9 cellular contexts compared by ENCODE assay signal in the genomic region with DNA sequence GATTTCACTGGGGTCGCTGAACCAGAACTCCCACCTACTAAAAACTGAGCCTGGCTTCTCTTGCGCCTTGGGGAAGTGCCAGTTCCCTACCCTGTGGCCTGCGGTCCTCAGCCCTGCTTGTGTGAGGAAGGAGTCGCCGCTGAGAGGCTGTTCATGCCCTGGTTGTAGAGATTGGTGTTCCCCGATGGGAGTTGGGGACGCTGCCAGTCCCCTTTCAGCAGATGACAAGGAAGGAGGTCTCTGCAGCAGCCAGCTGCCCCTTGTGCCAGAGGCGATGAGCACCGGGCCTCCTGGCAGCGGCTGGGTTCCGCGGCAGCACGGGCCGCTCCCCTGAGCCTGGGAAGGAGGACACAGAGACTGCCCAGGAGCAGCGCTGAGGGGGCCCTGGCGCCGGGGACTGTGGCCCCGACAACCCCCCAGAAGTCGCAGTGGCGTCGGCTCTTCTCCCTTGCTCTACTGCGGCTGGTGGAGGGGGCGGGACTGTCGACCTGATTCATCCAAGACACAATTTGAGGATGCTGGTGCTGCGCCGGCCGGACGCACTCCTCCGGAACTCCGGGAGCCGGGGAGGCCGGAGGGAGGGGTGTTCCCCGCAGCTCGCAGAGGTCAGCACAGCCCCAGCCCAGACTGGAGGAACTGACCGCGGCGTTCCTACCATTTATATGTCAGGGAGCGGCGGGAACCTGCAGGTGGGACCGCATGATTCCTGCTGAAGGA. TPM values are rescaled to one million over a fixed set of nuclear protein-coding genes. Genes with fewer than 3 reads are reported as not detected.
DNase-seq lines count a peak whose midpoint lies in the region; ATAC-seq and TF ChIP-seq lines count a peak whose summit lies in the region.
"Had no signal": no experiment of that assay in that cellular context is flagged by ENCODE, and none has a peak within 500 bp of the region (broad histone marks: within the 10 kb centered on the region; RNA-seq: fewer than 3 reads in every experiment).

No MANE protein-coding gene starts in this region.

- TF ChIP-seq CTCF in GM13976 (IDR thresholded peaks at IDR 0.05; ENCODE audit: borderline replicate concordance, control extremely low read depth, extremely low read depth, insufficient read depth, missing control alignments) = no peak
- no peak for TF ChIP-seq CTCF in body of pancreas (IDR thresholded peaks at IDR 0.05)
- no peak for TF ChIP-seq CTCF in thyroid gland (IDR thresholded peaks at IDR 0.05)

- 30 to 50% methylated on average over 17 to 35 of the region's 40 CpGs for WGBS in body of pancreas, 2 donors
- WGBS in thyroid gland, 2 donors = 31 to 50% methylated on average over 11 to 13 of the region's 40 CpGs

- H3K27me3 ChIP-seq in body of pancreas (no peaks in the 10 kb centered on the region), thyroid gland (no peaks in the 10 kb centered on the region)

- H3K4me1 ChIP-seq in body of pancreas (peaks cover 11% of the 10 kb centered on the region), thyroid gland (peaks cover 9 to 28% of the 10 kb centered on the region in 2 donors)

- TF ChIP-seq POLR2A in body of pancreas (IDR thresholded peaks at IDR 0.05) (peak in 2 of 3 donors; percentile 11 to 25), thyroid gland (IDR thresholded peaks at IDR 0.05) (no peak)

- peak overlapping the region in 3 of 4 donors; percentile 37 to 65 (median 52) for H3K27ac ChIP-seq in body of pancreas
- peak overlapping the region in 2 of 3 donors; percentile 15 to 66 for H3K27ac ChIP-seq in thyroid gland

- no peaks in the 10 kb centered on the region for H3K36me3 ChIP-seq in body of pancreas (replicated peaks in 1 of 2; ENCODE audit: insufficient read depth in 1 of 2, low read depth in 2 of 2)
- H3K36me3 ChIP-seq in thyroid gland = no peaks in the 10 kb centered on the region

- intact Hi-C loops in body of pancreas (cut with DNase I) = loop anchor here (10.0 kb wide), 1 partner anchor 149 kb away; no protein-coding TSS in a partner anchor
- intact Hi-C loops in thyroid gland (cut with DNase I) = no loop called here

- H3K4me3 ChIP-seq in body of pancreas = no peak overlapping the region
- peak overlapping the region in 1 of 3 donors; percentile 7 for H3K4me3 ChIP-seq in thyroid gland (replicated peaks in 1 of 3)

- DNase-seq in GM13976 (ENCODE audit: low spot score) (peak; percentile 55), Kasumi-1 (lab: John Stamatoyannopoulos, UW) (peak; percentile 61 to 63), body of pancreas (peak in 3 of 4 donors; percentile 17 to 53 (median 35)), left lobe of liver (ENCODE audit: low spot score) (no peak), thyroid gland (peak; percentile 39 to 46), SHP77 treated with DMSO at 0.1 percent for 48 hours (lab: John Stamatoyannopoulos, UW) (no peak)
- DNase-seq in central memory CD4-positive, alpha-beta T cell = no peak

- ATAC-seq in body of pancreas (peak; percentile 56), left lobe of liver (peak; percentile 72)
- ATAC-seq in activated CD4-positive, CD25-positive, alpha-beta regulatory T cell treated with anti-CD3 and anti-CD28 coated beads, Interleukin-2, amount 50 U/mL, for 24 hours = no peak

- in situ Hi-C loops in GM13976 (cut with MboI; ENCODE audit: low sequenced_read_pairs, unreplicated experiment) = loop anchor here (10.0 kb wide), 1 partner anchor 129 kb away; no protein-coding TSS in a partner anchor

- H3K9me3 ChIP-seq in body of pancreas = no peaks in the 10 kb centered on the region
- H3K9me3 ChIP-seq in thyroid gland = no peaks in the 10 kb centered on the region

RNA-seq across cellular contexts. Expression of a gene that starts 12.0 kb away (rescaled TPM):
- total RNA-seq in body of pancreas (1 to 10 TPM; 1.6 to 3.6 TPM), left lobe of liver (3.0 TPM), thyroid gland (1 to 10 TPM; 2.3 to 7.7 (median 3.4) TPM)
- total RNA-seq: RPMI7951 had no signal

RNA-seq across cellular contexts. Expression of a gene that starts 12.0 kb away (rescaled TPM):
- total RNA-seq in body of pancreas (1 to 10 TPM in 1 of 2 donors, not detected in 1; 1.0 TPM), left lobe of liver (7.8 TPM), thyroid gland (1 to 10 TPM in 1 of 4 donors, under 1 TPM in 1, not detected in 2; 0.89 to 8.7 TPM)
- total RNA-seq: RPMI7951 had no signal

RNA-seq across cellular contexts. Expression of a gene that starts 41.7 kb away (rescaled TPM):
- total RNA-seq in body of pancreas (1 to 10 TPM; 5.3 to 6.0 TPM), left lobe of liver (6.8 TPM), thyroid gland (10 to 100 TPM in 1 of 4 donors, 1 to 10 TPM in 3; 2.5 to 23.6 (median 6.5) TPM)

Comparison
In these comparisons a context has a peak if more than half of its experiments do, and no peak if none do; other contexts are left out.
1. DNase-seq: peak in GM13976 (single experiment), Kasumi-1 (2 of 2), body of pancreas (3 of 4) and thyroid gland (2 of 2); none in left lobe of liver (single experiment), SHP77 treated with DMSO at 0.1 percent for 48 hours (single experiment) and central memory CD4-positive, alpha-beta T cell (single experiment).
2. ATAC-seq: peak in body of pancreas (single experiment) and left lobe of liver (single experiment); none in activated CD4-positive, CD25-positive, alpha-beta regulatory T cell treated with anti-CD3 and anti-CD28 coated beads, Interleukin-2, amount 50 U/mL, for 24 hours (0 of 2).
3. POLR2A ChIP-seq: peak in body of pancreas (2 of 3); none in thyroid gland (0 of 2).